In genomic region chr11:63906087-63906486, GRCh38 we compare ENCODE assay signal across 17 cellular contexts. TPM values are rescaled to one million over a fixed set of nuclear protein-coding genes. Genes with fewer than 3 reads are reported as not detected.
DNase-seq lines count a peak whose midpoint lies in the region; ATAC-seq and TF ChIP-seq lines count a peak whose summit lies in the region.
"Had no signal": no experiment of that assay in that cellular context is flagged by ENCODE, and none has a peak within 500 bp of the region (broad histone marks: within the 10 kb centered on the region; RNA-seq: fewer than 3 reads in every experiment).

No MANE protein-coding gene starts in this region.

- H3K4me1 ChIP-seq in tibial artery, result peaks cover 0 to 50% (median 38%) of the 10 kb centered on the region in 4 donors
- peaks cover 19% of the 10 kb centered on the region for H3K4me1 ChIP-seq in BE2C
- no peaks in the 10 kb centered on the region for H3K4me1 ChIP-seq in Karpas-422 (ENCODE audit: low read length)

- no peaks in the 10 kb centered on the region; the same call in 1 of the 2 replicates for H4K20me1 ChIP-seq in Karpas-422 (ENCODE audit: insufficient read depth, low read depth, low read length)

- H3K9ac ChIP-seq in Karpas-422 (ENCODE audit: low read length), result no peak overlapping the region

- CTCF ChIA-PET in activated naive CD4-positive, alpha-beta T cell treated with anti-CD3 and anti-CD28 coated beads, Interleukin-2, amount 10 ng/mL, durations not matched to agents 7 days and 5 days (lab: Charles Lee), result interaction anchor here (0.8 to 2.7 kb wide), 15 partner anchors 10 to 139 kb away, joined by 3 to 47 read pairs (median 4); partner anchors contain the start of genes MARK2 and RCOR2

- peaks cover 6% of the 10 kb centered on the region for H3K4me1 Mint-ChIP-seq in activated naive CD4-positive, alpha-beta T cell treated with anti-CD3 and anti-CD28 coated beads, Interleukin-2, amount 10 ng/mL, durations not matched to agents 7 days and 5 days
- H3K4me1 Mint-ChIP-seq in activated T-helper 17 cell treated with anti-CD3 and anti-CD28 coated beads, Interleukin-2, amount 50 U/mL, for 72 hours, result peaks cover 4% of the 10 kb centered on the region
- peaks cover 26% of the 10 kb centered on the region for H3K4me1 Mint-ChIP-seq in glutamatergic neuron (ENCODE audit: low read depth, unreplicated experiment)

- H3K27me3 ChIP-seq in tibial artery, result no peaks in the 10 kb centered on the region
- no peaks in the 10 kb centered on the region for H3K27me3 ChIP-seq in BE2C
- H3K27me3 ChIP-seq in Karpas-422 (ENCODE audit: low read length), result no peaks in the 10 kb centered on the region

- no peaks in the 10 kb centered on the region for H3K9me3 ChIP-seq in tibial artery
- no peaks in the 10 kb centered on the region for H3K9me3 ChIP-seq in BE2C
- H3K9me3 ChIP-seq in Karpas-422 (ENCODE audit: low read length), result no peaks in the 10 kb centered on the region

- no peaks in the 10 kb centered on the region for H3K79me2 ChIP-seq in Karpas-422 (ENCODE audit: low read length)

- intact Hi-C loops in tibial artery (cut with DNase I; ENCODE audit: low total_unique reads), result no loop called here

- H3K27ac ChIP-seq in tibial artery (peak overlapping the region; percentile 47 to 70), Karpas-422 (ENCODE audit: low read length) (no peak overlapping the region)

- peaks cover 42 to 89% (median 72%) of the 10 kb centered on the region in 3 donors for H3K36me3 ChIP-seq in tibial artery
- peaks cover 4% of the 10 kb centered on the region for H3K36me3 ChIP-seq in BE2C
- H3K36me3 ChIP-seq in Karpas-422 (ENCODE audit: insufficient read depth, low read length), result no peaks in the 10 kb centered on the region

- no peaks in the 10 kb centered on the region for H3K9me3 Mint-ChIP-seq in activated naive CD4-positive, alpha-beta T cell treated with anti-CD3 and anti-CD28 coated beads, Interleukin-2, amount 10 ng/mL, durations not matched to agents 7 days and 5 days
- H3K9me3 Mint-ChIP-seq in activated naive CD4-positive, alpha-beta T cell treated with anti-CD3 and anti-CD28 coated beads, Interleukin-2, amount 50 U/mL, for 72 hours, result no peaks in the 10 kb centered on the region
- H3K9me3 Mint-ChIP-seq in activated T-helper 17 cell treated with anti-CD3 and anti-CD28 coated beads, Interleukin-2, amount 50 U/mL, for 72 hours, result no peaks in the 10 kb centered on the region
- H3K9me3 Mint-ChIP-seq in glutamatergic neuron (ENCODE audit: unreplicated experiment), result peaks cover 18% of the 10 kb centered on the region
- H3K9me3 Mint-ChIP-seq: CD8-positive, alpha-beta T cell had no signal

- H3K27ac Mint-ChIP-seq in activated naive CD4-positive, alpha-beta T cell treated with anti-CD3 and anti-CD28 coated beads, Interleukin-2, amount 10 ng/mL, durations not matched to agents 7 days and 5 days, result peak overlapping the region; percentile 33
- H3K27ac Mint-ChIP-seq in activated naive CD4-positive, alpha-beta T cell treated with anti-CD3 and anti-CD28 coated beads, Interleukin-2, amount 50 U/mL, for 72 hours, result peak overlapping the region in 1 of 2 donors; percentile 81
- H3K27ac Mint-ChIP-seq in activated T-helper 17 cell treated with anti-CD3 and anti-CD28 coated beads, Interleukin-2, amount 50 U/mL, for 72 hours, result peak overlapping the region; percentile 28
- H3K27ac Mint-ChIP-seq in glutamatergic neuron (ENCODE audit: unreplicated experiment), result peak overlapping the region; percentile 59
- H3K27ac Mint-ChIP-seq: CD8-positive, alpha-beta T cell had no signal

- TF ChIP-seq CTCF in glutamatergic neuron (IDR thresholded peaks at IDR 0.05; ENCODE audit: partially characterized antibody, unreplicated experiment) (no peak), tibial artery (IDR thresholded peaks at IDR 0.05) (no peak), BE2C (IDR thresholded peaks at IDR 0.05; ENCODE audit: low read depth, low read length) (no peak)

- no peaks in the 10 kb centered on the region for H3K27me3 Mint-ChIP-seq in activated naive CD4-positive, alpha-beta T cell treated with anti-CD3 and anti-CD28 coated beads, Interleukin-2, amount 10 ng/mL, durations not matched to agents 7 days and 5 days
- H3K27me3 Mint-ChIP-seq in activated T-helper 17 cell treated with anti-CD3 and anti-CD28 coated beads, Interleukin-2, amount 50 U/mL, for 72 hours, result no peaks in the 10 kb centered on the region
- peaks cover 19% of the 10 kb centered on the region for H3K27me3 Mint-ChIP-seq in glutamatergic neuron (ENCODE audit: unreplicated experiment)

- no peak overlapping the region for H2AFZ ChIP-seq in Karpas-422 (ENCODE audit: low read length)

- no peak for ATAC-seq in activated naive CD4-positive, alpha-beta T cell treated with anti-CD3 and anti-CD28 coated beads, Interleukin-2, amount 50 U/mL, for 72 hours
- ATAC-seq in activated T-helper 17 cell treated with anti-CD3 and anti-CD28 coated beads, Interleukin-2, amount 50 U/mL, for 72 hours (replicated peaks), result no peak
- ATAC-seq in GM18502 (IDR thresholded peaks at IDR 0.05; ENCODE audit: poor library complexity, unreplicated experiment), result no peak
- ATAC-seq: PC-3 had no signal

- DNase-seq in activated naive CD4-positive, alpha-beta T cell treated with anti-CD3 and anti-CD28 coated beads, Interleukin-2, amount 10 ng/mL, durations not matched to agents 7 days and 5 days, result no peak
- no peak for DNase-seq in activated naive CD4-positive, alpha-beta T cell treated with anti-CD3 and anti-CD28 coated beads, Interleukin-2, amount 50 U/mL, for 72 hours (ENCODE audit: low spot score in 2 of 2)
- no peak for DNase-seq in glutamatergic neuron
- no peak for DNase-seq in tibial artery
- no peak for DNase-seq in BE2C
- no peak for DNase-seq in Karpas-422
- DNase-seq: GF-D8, NCI-H1092 treated with DMSO at 0.1 percent for 48 hours, NCI-H187 treated with DMSO at 0.1 percent for 48 hours, NCI-H226, NCI-H524 treated with DMSO at 0.1 percent for 48 hours, RPMI8226, SHP77 treated with DMSO at 0.1 percent for 48 hours had no signal

- no peaks in the 10 kb centered on the region for H3K9me2 ChIP-seq in Karpas-422 (replicated peaks; ENCODE audit: insufficient read depth, low read length)

- peaks cover 44% of the 10 kb centered on the region for H3K36me3 Mint-ChIP-seq in activated naive CD4-positive, alpha-beta T cell treated with anti-CD3 and anti-CD28 coated beads, Interleukin-2, amount 10 ng/mL, durations not matched to agents 7 days and 5 days
- H3K36me3 Mint-ChIP-seq in activated naive CD4-positive, alpha-beta T cell treated with anti-CD3 and anti-CD28 coated beads, Interleukin-2, amount 50 U/mL, for 72 hours, result peaks cover 0 to 2% of the 10 kb centered on the region in 2 donors
- H3K36me3 Mint-ChIP-seq in activated T-helper 17 cell treated with anti-CD3 and anti-CD28 coated beads, Interleukin-2, amount 50 U/mL, for 72 hours (ENCODE audit: low read depth), result peaks cover 88% of the 10 kb centered on the region
- H3K36me3 Mint-ChIP-seq in glutamatergic neuron (ENCODE audit: unreplicated experiment), result peaks cover 6% of the 10 kb centered on the region

- H3K4me3 Mint-ChIP-seq in activated naive CD4-positive, alpha-beta T cell treated with anti-CD3 and anti-CD28 coated beads, Interleukin-2, amount 10 ng/mL, durations not matched to agents 7 days and 5 days, result no peak overlapping the region
- no peak overlapping the region for H3K4me3 Mint-ChIP-seq in activated T-helper 17 cell treated with anti-CD3 and anti-CD28 coated beads, Interleukin-2, amount 50 U/mL, for 72 hours
- no peak overlapping the region for H3K4me3 Mint-ChIP-seq in glutamatergic neuron (ENCODE audit: unreplicated experiment)
- H3K4me3 Mint-ChIP-seq: CD8-positive, alpha-beta T cell had no signal

- H3K4me3 ChIP-seq in tibial artery (no peak overlapping the region), BE2C (ENCODE audit: low read depth, low read length) (no peak overlapping the region), Karpas-422 (ENCODE audit: low read length) (no peak overlapping the region)

- no peak overlapping the region for H3K4me2 ChIP-seq in Karpas-422 (ENCODE audit: low read depth, low read length, poor library complexity, severe bottlenecking)

RNA-seq across cellular contexts. Expression of gene RCOR2, which starts 10.9 kb away (rescaled TPM):
- total RNA-seq in activated naive CD4-positive, alpha-beta T cell treated with anti-CD3 and anti-CD28 coated beads, Interleukin-2, amount 50 U/mL, for 72 hours, result under 1 TPM; 0.09 to 0.99 TPM
- total RNA-seq in activated T-helper 17 cell treated with anti-CD3 and anti-CD28 coated beads, Interleukin-2, amount 50 U/mL, for 72 hours, result under 1 TPM in 1 of 2 donors, not detected in 1; 0.32 TPM
- total RNA-seq in glutamatergic neuron (ENCODE audit: unreplicated experiment), result 286 TPM
- polyA plus RNA-seq in BE2C (2012; ENCODE audit: insufficient read depth, insufficient read length, low read depth), result 50.2 TPM
- 2.1 and 2.4 TPM in 2 replicates for total RNA-seq in Karpas-422 (2014; rRNA removed; shearing (Covaris generic); ENCODE audit: low replicate concordance)
- total RNA-seq: CD8-positive, alpha-beta T cell had no signal

RNA-seq across cellular contexts. Expression of gene NAA40, which starts 32.7 kb away (rescaled TPM):
- total RNA-seq in activated naive CD4-positive, alpha-beta T cell treated with anti-CD3 and anti-CD28 coated beads, Interleukin-2, amount 50 U/mL, for 72 hours, result 10 to 100 TPM; 23.5 to 25.4 TPM
- 10 to 100 TPM; 20.2 to 30.9 TPM for total RNA-seq in activated T-helper 17 cell treated with anti-CD3 and anti-CD28 coated beads, Interleukin-2, amount 50 U/mL, for 72 hours
- 68.0 TPM for total RNA-seq in glutamatergic neuron (ENCODE audit: unreplicated experiment)
- 17.7 TPM for polyA plus RNA-seq in BE2C (2012; ENCODE audit: insufficient read depth, insufficient read length, low read depth)
- total RNA-seq in Karpas-422 (2014; rRNA removed; shearing (Covaris generic); ENCODE audit: low replicate concordance), result 19.0 and 19.2 TPM in 2 replicates

Comparison
In these comparisons a context has a peak if more than half of its experiments do, and no peak if none do; other contexts are left out.
1. RNA of gene RCOR2, which starts 10.9 kb away (total RNA-seq): 286 TPM in glutamatergic neuron (single experiment); 2.1 to 2.4 TPM in Karpas-422, 0.09 to 0.99 TPM in activated naive CD4-positive, alpha-beta T cell treated with anti-CD3 and anti-CD28 coated beads, Interleukin-2, amount 50 U/mL, for 72 hours and 0.32 TPM in activated T-helper 17 cell treated with anti-CD3 and anti-CD28 coated beads, Interleukin-2, amount 50 U/mL, for 72 hours; every median in the first group is over 10 times any median in the second.